Comparison of ENCODE assay signal across 13 cellular contexts in the genomic region with DNA sequence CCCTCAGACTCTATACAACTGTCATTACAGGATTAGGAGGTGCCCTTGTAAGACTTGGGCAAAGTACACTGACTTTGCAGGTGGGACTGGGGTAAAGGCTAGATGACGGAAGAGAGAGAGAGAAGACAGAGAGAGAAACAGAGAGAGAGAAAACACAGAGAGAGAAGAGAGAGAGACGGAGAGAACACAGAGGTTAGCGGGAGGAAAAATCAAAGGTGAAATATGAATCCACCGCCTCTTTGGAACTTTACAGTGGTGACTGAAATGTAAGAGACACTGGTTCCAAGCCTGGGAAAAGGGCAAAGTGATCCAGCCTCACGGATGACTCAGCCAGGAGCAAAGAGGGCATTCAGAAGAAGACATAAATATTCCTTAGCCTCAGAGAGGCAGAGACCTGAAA. TPM values are rescaled to one million over a fixed set of nuclear protein-coding genes. Genes with fewer than 3 reads are reported as not detected.
DNase-seq lines count a peak whose midpoint lies in the region; ATAC-seq, FAIRE-seq and TF ChIP-seq lines count a peak whose summit lies in the region.
"Had no signal": no experiment of that assay in that cellular context is flagged by ENCODE, and none has a peak within 500 bp of the region (broad histone marks: within the 10 kb centered on the region; RNA-seq: fewer than 3 reads in every experiment).

No MANE protein-coding gene starts in this region.

- peak; percentile 65 for FAIRE-seq in H54 (lab: Jason Lieb, UNC)

- peak overlapping the region; percentile 7 for H3K4me2 ChIP-seq in skeletal muscle satellite cell (ENCODE audit: low read length)

- TF ChIP-seq CTCF in fibroblast of mammary gland (conservative IDR thresholded peaks at IDR 0.05; ENCODE audit: control insufficient read depth, insufficient read depth, low read depth, low read length): no peak

- H3K9ac ChIP-seq in skeletal muscle satellite cell (ENCODE audit: low read depth, low read length): no peak overlapping the region

- ATAC-seq in GM21515 (IDR thresholded peaks at IDR 0.05; ENCODE audit: unreplicated experiment) (no peak), GM21390 (IDR thresholded peaks at IDR 0.05; ENCODE audit: unreplicated experiment) (no peak)

- H3K9me3 ChIP-seq in skeletal muscle satellite cell (replicated peaks; ENCODE audit: low read length): no peaks in the 10 kb centered on the region

- H3K27me3 ChIP-seq in skeletal muscle satellite cell (ENCODE audit: control insufficient read depth, insufficient read depth, low read length): no peaks in the 10 kb centered on the region

- DNase-seq in H54 (ENCODE audit: insufficient read length, low spot score): no peak
- peak; percentile 14 for DNase-seq in SK-MEL-5 (ENCODE audit: low read depth, low spot score)
- peak; percentile 62 for DNase-seq in fibroblast of mammary gland (ENCODE audit: low read depth)
- no peak for DNase-seq in activated naive CD4-positive, alpha-beta T cell (lab: John Stamatoyannopoulos, UW)
- DNase-seq: activated CD4-positive, alpha-beta T cell treated with anti-CD3 and anti-CD28 coated beads, Interleukin-2, amount 50 U/mL, for 48 hours; activated naive CD4-positive, alpha-beta T cell treated with anti-CD3 and anti-CD28 coated beads for 36 hours; H7; heart right ventricle; NCI-H187; T-helper 2 cell had no signal

- TF ChIP-seq POLR2A in H54 (IDR thresholded peaks at IDR 0.05; ENCODE audit: low read depth, low read length): no peak

- H3K36me3 ChIP-seq in skeletal muscle satellite cell (ENCODE audit: insufficient read depth, low read length): no peaks in the 10 kb centered on the region
- H3K36me3 ChIP-seq: heart right ventricle had no signal

- H3K4me1 ChIP-seq in skeletal muscle satellite cell (ENCODE audit: control insufficient read depth, insufficient read depth, low read length): peaks cover 32% of the 10 kb centered on the region

- in situ Hi-C loops in SK-MEL-5 (cut with HindIII; ENCODE audit: low pct_unique_long_range_greater_than_20kb, low sequenced_read_pairs): no loop called here

- H3K4me3 ChIP-seq in fibroblast of mammary gland (ENCODE audit: control insufficient read depth, low read depth, low read length) (no peak overlapping the region), skeletal muscle satellite cell (ENCODE audit: low read length) (no peak overlapping the region)
- H3K4me3 ChIP-seq: heart right ventricle had no signal

RNA-seq across cellular contexts. Expression of a gene that starts 25.1 kb away (rescaled TPM):
- total RNA-seq in SK-MEL-5 (2014; rRNA removed; shearing (Covaris generic)): 41.2 and 45.7 TPM in 2 replicates
- 39.7 and 53.4 TPM in 2 replicates for polyA plus RNA-seq in SK-MEL-5 (2015; cell fraction: cytosol; rRNA removed)
- polyA plus RNA-seq in SK-MEL-5 (2015; cell fraction: nucleus; rRNA removed): 26.4 and 31.6 TPM in 2 replicates
- 49.4 and 53.0 TPM in 2 replicates for total RNA-seq in skeletal muscle satellite cell (2012; rRNA removed)

Comparison
In these comparisons a context has a peak if more than half of its experiments do, and no peak if none do; other contexts are left out.
1. DNase-seq: peak in SK-MEL-5 (single experiment) and fibroblast of mammary gland (single experiment); none in H54 (single experiment) and activated naive CD4-positive, alpha-beta T cell (0 of 4).